In the genomic region with DNA sequence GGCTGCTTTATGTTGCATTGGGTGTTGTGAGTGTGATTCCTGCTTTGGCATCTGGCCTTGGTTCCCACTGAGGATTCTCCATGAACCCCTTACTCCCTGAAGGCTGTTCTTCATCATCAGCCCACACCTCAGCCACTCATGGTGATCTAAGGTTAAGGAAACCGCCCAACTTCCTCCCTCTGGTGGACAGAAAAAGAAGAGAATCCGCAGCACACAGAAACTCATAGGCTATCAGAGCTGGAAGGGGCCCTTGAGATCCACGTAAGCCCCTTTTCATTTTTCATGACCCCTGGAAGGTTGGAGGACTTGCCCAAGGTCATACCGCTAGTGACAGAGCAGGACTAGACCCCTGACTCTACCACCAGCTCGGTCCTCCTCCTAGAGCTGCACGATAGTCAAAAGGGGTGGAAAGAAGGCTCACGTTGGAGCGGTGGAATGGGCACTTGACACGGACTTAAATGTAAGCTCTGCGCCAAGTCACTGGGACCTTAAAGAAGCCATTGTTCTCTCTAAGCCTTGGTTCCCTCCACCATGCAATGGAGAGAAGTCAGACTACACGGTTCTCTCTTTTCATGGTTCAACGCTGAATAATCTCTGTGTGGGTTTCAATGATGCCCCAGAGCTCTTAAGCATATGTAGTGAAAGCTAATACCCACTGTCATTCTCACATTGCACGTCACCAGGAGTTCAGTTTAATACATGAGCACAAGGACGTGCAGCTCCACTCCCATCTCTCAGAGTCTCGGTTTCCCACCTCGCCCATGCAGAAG, we compare ENCODE assay signal across 9 cellular contexts.
DNase-seq lines count a peak whose midpoint lies in the region; ATAC-seq, FAIRE-seq and TF ChIP-seq lines count a peak whose summit lies in the region.
"Had no signal": no experiment of that assay in that cellular context is flagged by ENCODE, and none has a peak within 500 bp of the region (broad histone marks: within the 10 kb centered on the region; RNA-seq: fewer than 3 reads in every experiment).

No MANE protein-coding gene starts in this region.

- H3K9me3 ChIP-seq in WERI-Rb-1 (ENCODE audit: severe bottlenecking) (no peaks in the 10 kb centered on the region), tibial nerve (no peaks in the 10 kb centered on the region)

- no peaks in the 10 kb centered on the region for H3K36me3 ChIP-seq in WERI-Rb-1
- no peaks in the 10 kb centered on the region for H3K36me3 ChIP-seq in tibial nerve

- DNase-seq in WERI-Rb-1 (peak; percentile 12), fibroblast of villous mesenchyme (ENCODE audit: low read depth) (peak; percentile 49), tibial nerve (ENCODE audit: low spot score in 2 of 2) (no peak), retina (no peak), urothelium cell line (ENCODE audit: low spot score) (no peak)

- TF ChIP-seq CTCF in GM12872 (IDR thresholded peaks at IDR 0.05; ENCODE audit: insufficient read depth, low read depth, low read length) (peak; percentile 63), WERI-Rb-1 (IDR thresholded peaks at IDR 0.05; ENCODE audit: low read depth, low read length) (peak; percentile 35; the same call in 1 of the 2 replicates), fibroblast of villous mesenchyme (IDR thresholded peaks at IDR 0.05; ENCODE audit: insufficient read depth, low read depth, low read length) (peak; percentile 72), tibial nerve (IDR thresholded peaks at IDR 0.05) (peak in 3 of 5 experiments; percentile 10 to 34 (median 32))

- H3K27ac ChIP-seq in WERI-Rb-1 = no peak overlapping the region
- no peak overlapping the region for H3K27ac ChIP-seq in tibial nerve

- no peak overlapping the region for H3K4me3 ChIP-seq in WERI-Rb-1 (ENCODE audit: low read depth, low read length)
- no peak overlapping the region for H3K4me3 ChIP-seq in fibroblast of villous mesenchyme (ENCODE audit: low read depth, low read length)
- H3K4me3 ChIP-seq in tibial nerve = no peak overlapping the region

- no peaks in the 10 kb centered on the region for H3K4me1 ChIP-seq in tibial nerve

- WGBS in tibial nerve, 2 donors = 80 to 88% methylated on average over 15 to 16 of the region's 16 CpGs

- ATAC-seq in HG03439 (IDR thresholded peaks at IDR 0.05; ENCODE audit: unreplicated experiment) = peak; percentile 61
- ATAC-seq in GM21381 (IDR thresholded peaks at IDR 0.05; ENCODE audit: unreplicated experiment) = no peak

- no peak for TF ChIP-seq EP300 in tibial nerve (IDR thresholded peaks at IDR 0.05)

- TF ChIP-seq POLR2A in tibial nerve (IDR thresholded peaks at IDR 0.05) = no peak

- H3K27me3 ChIP-seq in WERI-Rb-1 (ENCODE audit: insufficient read depth, low read depth, severe bottlenecking) (peaks cover 75% of the 10 kb centered on the region), tibial nerve (no peaks in the 10 kb centered on the region)

- no peak for FAIRE-seq in urothelium cell line (lab: Jason Lieb, UNC)
- FAIRE-seq: TTC549 had no signal

Comparison
In these comparisons a context has a peak if more than half of its experiments do, and no peak if none do; other contexts are left out.
1. DNase-seq: peak in WERI-Rb-1 (single experiment) and fibroblast of villous mesenchyme (single experiment); none in tibial nerve (0 of 2), retina (single experiment) and urothelium cell line (single experiment).
2. Peak in every context shown above with its lines, with median percentiles within 50 percentile points of each other: CTCF ChIP-seq.